In the genomic region with DNA sequence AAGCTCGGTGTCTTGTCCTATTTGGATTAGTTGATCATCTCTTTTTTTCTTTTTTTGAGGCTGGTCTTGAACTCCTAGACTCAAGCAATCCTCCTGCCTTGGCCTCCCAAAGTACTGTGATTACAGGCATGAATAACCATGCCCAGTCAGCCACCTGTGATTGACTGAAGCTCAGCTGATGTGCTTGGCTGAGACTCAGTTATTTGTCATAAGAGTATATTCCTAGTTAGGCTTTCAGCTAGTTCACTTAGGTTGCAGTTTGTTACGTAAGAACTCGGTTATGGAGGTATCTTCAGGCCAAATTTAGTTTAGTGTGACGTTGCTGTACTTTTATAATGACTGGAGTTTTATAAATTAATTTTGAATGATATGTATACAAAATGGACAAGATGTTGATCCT, we compare ENCODE assay signal across 16 cellular contexts.
DNase-seq lines count a peak whose midpoint lies in the region; FAIRE-seq lines count a peak whose summit lies in the region.
"Had no signal": no experiment of that assay in that cellular context is flagged by ENCODE, and none has a peak within 500 bp of the region (broad histone marks: within the 10 kb centered on the region; RNA-seq: fewer than 3 reads in every experiment).

No MANE protein-coding gene starts in this region.

- H2BK5ac ChIP-seq in trophoblast cell (ENCODE audit: low read depth, low read length, poor library complexity), result no peak overlapping the region

- no peak overlapping the region for H2BK12ac ChIP-seq in trophoblast cell (ENCODE audit: low read length)

- no peaks in the 10 kb centered on the region for H3K9me3 ChIP-seq in trophoblast cell (ENCODE audit: insufficient read depth, low read depth, low read length)
- H3K9me3 ChIP-seq: A549, BLaER1, HAP-1 had no signal

- no peak overlapping the region for H3K4ac ChIP-seq in trophoblast cell (ENCODE audit: low read depth, low read length)

- H3K23ac ChIP-seq in trophoblast cell (ENCODE audit: low read length), result no peak overlapping the region

- no peak overlapping the region for H2AFZ ChIP-seq in trophoblast cell (ENCODE audit: insufficient read depth, low read length, poor library complexity)
- H2AFZ ChIP-seq: GM23248 had no signal

- no peaks in the 10 kb centered on the region for H3K4me1 ChIP-seq in trophoblast cell (ENCODE audit: control insufficient read depth in 1 of 2, insufficient read depth in 2 of 2, low read length in 2 of 2)
- H3K4me1 ChIP-seq: A549, BLaER1, HAP-1 had no signal

- H2AK5ac ChIP-seq in trophoblast cell (ENCODE audit: low read length), result no peak overlapping the region

- H3K79me1 ChIP-seq in trophoblast cell (ENCODE audit: low read length), result no peaks in the 10 kb centered on the region

- H3K27ac ChIP-seq in epithelial cell of prostate (peak overlapping the region; percentile 20), trophoblast cell (ENCODE audit: low read depth, low read length) (no peak overlapping the region)
- H3K27ac ChIP-seq: 22Rv1, A549, BLaER1, GM23248 had no signal

- H3K18ac ChIP-seq in trophoblast cell (ENCODE audit: low read length), result no peak overlapping the region

- no peak overlapping the region for H2BK120ac ChIP-seq in trophoblast cell (ENCODE audit: insufficient read depth, low read length, poor library complexity)

- no CpG with 5 or more reads among the region's 4 CpGs for WGBS in trophoblast cell (ENCODE audit: extremely low coverage, insufficient coverage, insufficient read length)

- DNase-seq in NCI-H2171 treated with DMSO at 0.1 percent for 48 hours (lab: John Stamatoyannopoulos, UW), result peak; percentile 58
- DNase-seq in NCI-H2171 (lab: John Stamatoyannopoulos, UW), result no peak
- DNase-seq in epithelial cell of prostate (ENCODE audit: low read depth, low spot score), result no peak
- no peak for DNase-seq in retina
- no peak for DNase-seq in HUDEP-2 (lab: John Stamatoyannopoulos, UW; ENCODE audit: unreplicated experiment in 76 of 76)
- no peak for DNase-seq in trophoblast cell
- DNase-seq: CD4-positive, alpha-beta memory T cell; GDM1; GM23248 had no signal

- no peak overlapping the region for H3K4me3 ChIP-seq in trophoblast cell (ENCODE audit: low read depth, low read length)
- H3K4me3 ChIP-seq: A549, BLaER1, GM23248, HAP-1 had no signal

- no peaks in the 10 kb centered on the region for H3K79me2 ChIP-seq in trophoblast cell (ENCODE audit: control insufficient read depth, insufficient read depth, low read length, poor library complexity)

- H3K14ac ChIP-seq in trophoblast cell (ENCODE audit: low read length), result no peak overlapping the region

- no peaks in the 10 kb centered on the region for H3K36me3 ChIP-seq in trophoblast cell (ENCODE audit: control insufficient read depth in 1 of 2, insufficient read depth in 2 of 2, low read length in 2 of 2)
- H3K36me3 ChIP-seq: BLaER1, HAP-1 had no signal

- peak; percentile 38 for FAIRE-seq in islet of Langerhans (lab: Jason Lieb, UNC)
- FAIRE-seq: A549, GM12892, GM18507 had no signal

- H4K12ac ChIP-seq in trophoblast cell (ENCODE audit: low read depth, low read length), result no peak overlapping the region

- no peak overlapping the region for H3K9ac ChIP-seq in trophoblast cell (ENCODE audit: low read length)
- H3K9ac ChIP-seq: BLaER1, GM23248 had no signal

- no peak overlapping the region for H4K8ac ChIP-seq in trophoblast cell (ENCODE audit: low read depth, low read length)

- no peak overlapping the region for H4K91ac ChIP-seq in trophoblast cell (ENCODE audit: low read depth, low read length)

- H3K27me3 ChIP-seq in trophoblast cell (ENCODE audit: insufficient read depth, low read length), result no peaks in the 10 kb centered on the region
- H3K27me3 ChIP-seq: BLaER1 had no signal

- H3K4me2 ChIP-seq in trophoblast cell (ENCODE audit: low read length), result no peak overlapping the region
- H3K4me2 ChIP-seq: A549, BLaER1 had no signal
